20 cellular contexts compared by ENCODE assay signal in genomic region chr4:113773014-113773413, GRCh38. TPM values are rescaled to one million over a fixed set of nuclear protein-coding genes. Genes with fewer than 3 reads are reported as not detected.
DNase-seq lines count a peak whose midpoint lies in the region; ATAC-seq lines count a peak whose summit lies in the region.
"Had no signal": no experiment of that assay in that cellular context is flagged by ENCODE, and none has a peak within 500 bp of the region (broad histone marks: within the 10 kb centered on the region; RNA-seq: fewer than 3 reads in every experiment).

No MANE protein-coding gene starts in this region.

- H3K4me1 Mint-ChIP-seq in activated CD4-positive, alpha-beta T cell treated with anti-CD3 and anti-CD28 coated beads, Interleukin-2, amount 10 ng/mL, durations not matched to agents 7 days and 5 days = peaks cover 12% of the 10 kb centered on the region
- H3K4me1 Mint-ChIP-seq in IgD-negative memory B cell = peaks cover 2 to 9% (median 4%) of the 10 kb centered on the region in 3 donors
- peaks cover 16% of the 10 kb centered on the region for H3K4me1 Mint-ChIP-seq in activated T-cell treated with anti-CD3 and anti-CD28 coated beads, Interleukin-2, amount 50 U/mL, for 4 hours (ENCODE audit: low read depth)
- H3K4me1 Mint-ChIP-seq in stimulated activated effector memory CD8-positive, alpha-beta T cell treated with anti-CD3 and anti-CD28 coated beads, Interleukin-12 subunit alpha, Interleukin-12 subunit beta, amount 100 ng/mL, for 72 hours = peaks cover 12% of the 10 kb centered on the region
- H3K4me1 Mint-ChIP-seq: brain, neural progenitor cell had no signal

- DNase-seq in activated CD4-positive, alpha-beta T cell treated with anti-CD3 and anti-CD28 coated beads, Interleukin-2, amount 10 ng/mL, durations not matched to agents 7 days and 5 days = peak; percentile 11
- no peak for DNase-seq in activated CD4-positive, alpha-beta T cell treated with anti-CD3 and anti-CD28 coated beads, Interleukin-2, amount 50 U/mL, for 4 hours
- no peak for DNase-seq in activated T-cell treated with anti-CD3 and anti-CD28 coated beads, Interleukin-2, amount 50 U/mL, for 4 hours
- no peak for DNase-seq in stimulated activated effector memory CD8-positive, alpha-beta T cell treated with anti-CD3 and anti-CD28 coated beads, Interleukin-12 subunit alpha, Interleukin-12 subunit beta, amount 100 ng/mL, for 72 hours (ENCODE audit: low spot score in 2 of 2)
- no peak for DNase-seq in hypothalamus (lab: John Stamatoyannopoulos, UW)
- no peak for DNase-seq in cerebellum (ENCODE audit: low spot score)
- DNase-seq: endodermal cell, glutamatergic neuron, IMR-90, midbrain, MM.1S, NCI-H146, NCI-H2171, NCI-H526, stomach had no signal

- H3K27me3 Mint-ChIP-seq in activated CD4-positive, alpha-beta T cell treated with anti-CD3 and anti-CD28 coated beads, Interleukin-2, amount 10 ng/mL, durations not matched to agents 7 days and 5 days = no peaks in the 10 kb centered on the region
- peaks cover 19% of the 10 kb centered on the region for H3K27me3 Mint-ChIP-seq in IgD-negative memory B cell
- H3K27me3 Mint-ChIP-seq in activated T-cell treated with anti-CD3 and anti-CD28 coated beads, Interleukin-2, amount 50 U/mL, for 4 hours (ENCODE audit: low read depth) = no peaks in the 10 kb centered on the region

- no peak overlapping the region for H3K4me3 Mint-ChIP-seq in activated CD4-positive, alpha-beta T cell treated with anti-CD3 and anti-CD28 coated beads, Interleukin-2, amount 10 ng/mL, durations not matched to agents 7 days and 5 days
- H3K4me3 Mint-ChIP-seq in IgD-negative memory B cell = peak overlapping the region in 1 of 4 donors; percentile 21
- peak overlapping the region; percentile 68 for H3K4me3 Mint-ChIP-seq in activated T-cell treated with anti-CD3 and anti-CD28 coated beads, Interleukin-2, amount 50 U/mL, for 4 hours
- peak overlapping the region; percentile 54 for H3K4me3 Mint-ChIP-seq in stimulated activated effector memory CD8-positive, alpha-beta T cell treated with anti-CD3 and anti-CD28 coated beads, Interleukin-12 subunit alpha, Interleukin-12 subunit beta, amount 100 ng/mL, for 72 hours
- H3K4me3 Mint-ChIP-seq: brain, endodermal cell, neural progenitor cell had no signal

- peaks cover 5% of the 10 kb centered on the region for H3K9me3 Mint-ChIP-seq in activated CD4-positive, alpha-beta T cell treated with anti-CD3 and anti-CD28 coated beads, Interleukin-2, amount 10 ng/mL, durations not matched to agents 7 days and 5 days
- no peaks in the 10 kb centered on the region for H3K9me3 Mint-ChIP-seq in IgD-negative memory B cell
- no peaks in the 10 kb centered on the region for H3K9me3 Mint-ChIP-seq in activated T-cell treated with anti-CD3 and anti-CD28 coated beads, Interleukin-2, amount 50 U/mL, for 4 hours
- no peaks in the 10 kb centered on the region for H3K9me3 Mint-ChIP-seq in stimulated activated effector memory CD8-positive, alpha-beta T cell treated with anti-CD3 and anti-CD28 coated beads, Interleukin-12 subunit alpha, Interleukin-12 subunit beta, amount 100 ng/mL, for 72 hours
- H3K9me3 Mint-ChIP-seq: brain, neural progenitor cell had no signal

- H3K27ac Mint-ChIP-seq in activated CD4-positive, alpha-beta T cell treated with anti-CD3 and anti-CD28 coated beads, Interleukin-2, amount 10 ng/mL, durations not matched to agents 7 days and 5 days = no peak overlapping the region
- H3K27ac Mint-ChIP-seq in IgD-negative memory B cell = peak overlapping the region in 2 of 3 donors; percentile 13 to 39
- no peak overlapping the region for H3K27ac Mint-ChIP-seq in stimulated activated effector memory CD8-positive, alpha-beta T cell treated with anti-CD3 and anti-CD28 coated beads, Interleukin-12 subunit alpha, Interleukin-12 subunit beta, amount 100 ng/mL, for 72 hours
- H3K27ac Mint-ChIP-seq: brain, endodermal cell, neural progenitor cell had no signal

- POLR2A ChIA-PET in activated CD4-positive, alpha-beta T cell treated with anti-CD3 and anti-CD28 coated beads, Interleukin-2, amount 10 ng/mL, durations not matched to agents 7 days and 5 days (lab: Charles Lee) = no interaction called here

- H3K36me3 Mint-ChIP-seq in activated CD4-positive, alpha-beta T cell treated with anti-CD3 and anti-CD28 coated beads, Interleukin-2, amount 10 ng/mL, durations not matched to agents 7 days and 5 days (ENCODE audit: low read depth) = no peaks in the 10 kb centered on the region
- H3K36me3 Mint-ChIP-seq in IgD-negative memory B cell = no peaks in the 10 kb centered on the region
- H3K36me3 Mint-ChIP-seq in activated T-cell treated with anti-CD3 and anti-CD28 coated beads, Interleukin-2, amount 50 U/mL, for 4 hours (ENCODE audit: insufficient read depth) = no peaks in the 10 kb centered on the region
- no peaks in the 10 kb centered on the region for H3K36me3 Mint-ChIP-seq in stimulated activated effector memory CD8-positive, alpha-beta T cell treated with anti-CD3 and anti-CD28 coated beads, Interleukin-12 subunit alpha, Interleukin-12 subunit beta, amount 100 ng/mL, for 72 hours
- H3K36me3 Mint-ChIP-seq: brain, neural progenitor cell had no signal

- ATAC-seq in activated T-cell treated with anti-CD3 and anti-CD28 coated beads, Interleukin-2, amount 50 U/mL, for 4 hours = peak in 1 of 2 donors; percentile 37
- ATAC-seq in stimulated activated effector memory CD8-positive, alpha-beta T cell treated with anti-CD3 and anti-CD28 coated beads, Interleukin-12 subunit alpha, Interleukin-12 subunit beta, amount 100 ng/mL, for 72 hours = peak; percentile 65
- ATAC-seq in HG03025 (IDR thresholded peaks at IDR 0.05; ENCODE audit: low FRiP score, unreplicated experiment) = no peak
- ATAC-seq: left lung had no signal

- CTCF ChIA-PET in activated CD4-positive, alpha-beta T cell treated with anti-CD3 and anti-CD28 coated beads, Interleukin-2, amount 10 ng/mL, durations not matched to agents 7 days and 5 days (lab: Charles Lee) = interaction anchor here (1.5 kb wide), 1 partner anchor 11 kb away, joined by 4 read pairs; no protein-coding TSS in a partner anchor

RNA-seq across cellular contexts. Expression of gene CAMK2D, which starts 11.5 kb away (rescaled TPM):
- 10 to 100 TPM; 37.8 to 38.5 TPM for total RNA-seq in activated CD4-positive, alpha-beta T cell treated with anti-CD3 and anti-CD28 coated beads, Interleukin-2, amount 10 ng/mL, durations not matched to agents 7 days and 5 days
- 14.2 TPM for polyA plus RNA-seq in IgD-negative memory B cell
- total RNA-seq in activated T-cell treated with anti-CD3 and anti-CD28 coated beads, Interleukin-2, amount 50 U/mL, for 4 hours = 100 to 1,000 TPM; 124 to 136 (median 133) TPM
- 97.5 TPM for total RNA-seq in cerebellum

Comparison
In these comparisons a context has a peak if more than half of its experiments do, and no peak if none do; other contexts are left out.
1. H3K27ac Mint-ChIP-seq: peak in IgD-negative memory B cell (2 of 3); none in activated CD4-positive, alpha-beta T cell treated with anti-CD3 and anti-CD28 coated beads, Interleukin-2, amount 10 ng/mL, durations not matched to agents 7 days and 5 days (single experiment) and stimulated activated effector memory CD8-positive, alpha-beta T cell treated with anti-CD3 and anti-CD28 coated beads, Interleukin-12 subunit alpha, Interleukin-12 subunit beta, amount 100 ng/mL, for 72 hours (single experiment).